Comparison of ENCODE assay signal across 20 cellular contexts in the genomic region with DNA sequence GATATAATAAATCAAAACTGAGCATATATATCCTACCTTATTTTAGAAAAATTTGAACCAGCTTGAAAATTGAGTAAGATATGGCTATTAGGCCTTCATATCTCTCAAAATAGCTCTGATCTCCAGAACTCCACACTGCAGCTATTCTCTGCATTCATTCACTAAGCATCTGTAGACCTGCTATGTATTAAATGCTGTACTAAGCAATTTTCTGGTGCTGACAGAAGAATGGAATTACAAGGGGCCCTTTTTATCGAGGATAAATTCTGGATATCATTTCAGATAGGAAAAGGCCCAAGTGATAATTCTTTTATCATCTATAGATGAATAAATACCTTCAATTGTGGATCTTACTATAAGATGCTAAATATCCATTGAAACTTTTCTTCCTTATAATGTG. TPM values are rescaled to one million over a fixed set of nuclear protein-coding genes. Genes with fewer than 3 reads are reported as not detected.
DNase-seq lines count a peak whose midpoint lies in the region; ATAC-seq and TF ChIP-seq lines count a peak whose summit lies in the region.
"Had no signal": no experiment of that assay in that cellular context is flagged by ENCODE, and none has a peak within 500 bp of the region (broad histone marks: within the 10 kb centered on the region; RNA-seq: fewer than 3 reads in every experiment).

No MANE protein-coding gene starts in this region.

- peak overlapping the region; percentile 94 for H3K27ac Mint-ChIP-seq in activated naive CD4-positive, alpha-beta T cell treated with anti-CD3 and anti-CD28 coated beads, Interleukin-2, amount 10 ng/mL, durations not matched to agents 7 days and 5 days
- no peak overlapping the region for H3K27ac Mint-ChIP-seq in activated naive CD4-positive, alpha-beta T cell treated with anti-CD3 and anti-CD28 coated beads, Interleukin-2, amount 50 U/mL, for 72 hours
- H3K27ac Mint-ChIP-seq in MCF 10A (ENCODE audit: low read depth, unreplicated experiment) = no peak overlapping the region
- H3K27ac Mint-ChIP-seq: activated CD8-positive, alpha-beta T cell treated with anti-CD3 and anti-CD28 coated beads, Interleukin-2, amount 10 ng/mL, durations not matched to agents 7 days and 5 days; CD14-positive monocyte had no signal

- CTCF ChIA-PET in activated naive CD4-positive, alpha-beta T cell treated with anti-CD3 and anti-CD28 coated beads, Interleukin-2, amount 10 ng/mL, durations not matched to agents 7 days and 5 days (lab: Charles Lee) = interaction anchor here (0.6 kb wide), 1 partner anchor 208 kb away, joined by 3 read pairs; no protein-coding TSS in a partner anchor
- CTCF ChIA-PET in PC-3 (lab: Charles Lee) = no interaction called here
- CTCF ChIA-PET in MCF 10A (lab: Yijun Ruan, JAX) = interaction anchor here (0.5 kb wide), 1 partner anchor 9 kb away, joined by 3 read pairs; no protein-coding TSS in a partner anchor

- no peak overlapping the region for H3K9ac ChIP-seq in PC-3 (ENCODE audit: low read length)

- H3K4me3 ChIP-seq in PC-3 (ENCODE audit: low read length) (no peak overlapping the region; the same call in 1 of the 2 replicates), osteoblast (ENCODE audit: insufficient read depth, low read length) (no peak overlapping the region)
- H3K4me3 ChIP-seq: body of pancreas had no signal

- POLR2A ChIA-PET in PC-3 (lab: Charles Lee; ENCODE audit: unreplicated experiment) = no interaction called here
- POLR2A ChIA-PET in MCF 10A (lab: Yijun Ruan, JAX) = interaction anchor here (0.6 to 4.6 kb wide), 8 partner anchors 10 to 629 kb away, joined by 3 to 66 read pairs (median 18); partner anchors contain the start of genes G3BP2 and USO1

- H3K9me2 ChIP-seq in PC-3 (replicated peaks; ENCODE audit: low read length) = no peaks in the 10 kb centered on the region

- H3K9me3 ChIP-seq in PC-3 (ENCODE audit: low read length) (no peaks in the 10 kb centered on the region), osteoblast (ENCODE audit: low read depth, low read length) (no peaks in the 10 kb centered on the region)
- H3K9me3 ChIP-seq: body of pancreas, neutrophil had no signal

- no peaks in the 10 kb centered on the region for H3F3A ChIP-seq in PC-3 (ENCODE audit: low read length, unreplicated experiment)

- no peak overlapping the region for H3K4me3 Mint-ChIP-seq in activated naive CD4-positive, alpha-beta T cell treated with anti-CD3 and anti-CD28 coated beads, Interleukin-2, amount 10 ng/mL, durations not matched to agents 7 days and 5 days
- no peak overlapping the region for H3K4me3 Mint-ChIP-seq in MCF 10A (ENCODE audit: unreplicated experiment)
- H3K4me3 Mint-ChIP-seq: activated CD8-positive, alpha-beta T cell treated with anti-CD3 and anti-CD28 coated beads, Interleukin-2, amount 10 ng/mL, durations not matched to agents 7 days and 5 days; activated naive CD8-positive, alpha-beta T cell treated with anti-CD3 and anti-CD28 coated beads, Interleukin-2, amount 10 ng/mL, durations not matched to agents 7 days and 5 days; CD14-positive monocyte had no signal

- no peaks in the 10 kb centered on the region for H3K27me3 ChIP-seq in PC-3 (ENCODE audit: low read length)
- H3K27me3 ChIP-seq in osteoblast (ENCODE audit: insufficient read depth, low read length) = no peaks in the 10 kb centered on the region
- H3K27me3 ChIP-seq: body of pancreas, neutrophil had no signal

- BruUV-seq in PC-3 (replicated peaks; lab: Mats Ljungman, UMichigan) (no TSS peak), MCF 10A (replicated peaks; lab: Mats Ljungman, UMichigan) (no TSS peak)

- peak overlapping the region; percentile 90 for H3K4me2 ChIP-seq in PC-3 (ENCODE audit: low read length)
- H3K4me2 ChIP-seq in osteoblast (ENCODE audit: insufficient read depth, low read length) = no peak overlapping the region

- H3K4me1 Mint-ChIP-seq in activated naive CD4-positive, alpha-beta T cell treated with anti-CD3 and anti-CD28 coated beads, Interleukin-2, amount 10 ng/mL, durations not matched to agents 7 days and 5 days = peaks cover 34% of the 10 kb centered on the region
- peaks cover 15% of the 10 kb centered on the region for H3K4me1 Mint-ChIP-seq in MCF 10A (ENCODE audit: insufficient read depth, unreplicated experiment)

- peaks cover 34% of the 10 kb centered on the region for H3K36me3 Mint-ChIP-seq in activated naive CD4-positive, alpha-beta T cell treated with anti-CD3 and anti-CD28 coated beads, Interleukin-2, amount 10 ng/mL, durations not matched to agents 7 days and 5 days
- H3K36me3 Mint-ChIP-seq in activated naive CD4-positive, alpha-beta T cell treated with anti-CD3 and anti-CD28 coated beads, Interleukin-2, amount 50 U/mL, for 72 hours = peaks cover 27 to 29% of the 10 kb centered on the region in 2 donors
- H3K36me3 Mint-ChIP-seq in MCF 10A (ENCODE audit: insufficient read depth, unreplicated experiment) = peaks cover 45% of the 10 kb centered on the region

- TF ChIP-seq CTCF in PC-3 (conservative IDR thresholded peaks at IDR 0.05; ENCODE audit: low read depth, low read length) (no peak), osteoblast (IDR thresholded peaks at IDR 0.05; ENCODE audit: extremely low read depth, low read depth, low read length) (no peak), MCF 10A (IDR thresholded peaks at IDR 0.05; ENCODE audit: unreplicated experiment) (no peak)

- H3K27ac ChIP-seq in PC-3 (ENCODE audit: low read length) = no peak overlapping the region
- no peak overlapping the region for H3K27ac ChIP-seq in osteoblast (ENCODE audit: low read depth, low read length)

- H3K79me2 ChIP-seq in PC-3 (ENCODE audit: low read length) (peaks cover 43% of the 10 kb centered on the region), osteoblast (ENCODE audit: insufficient read depth, low read length) (peaks cover 49% of the 10 kb centered on the region)

- H3K36me3 ChIP-seq in PC-3 (ENCODE audit: low read depth, low read length) = 0 out of 2 replicates have a peak, but pooled peaks cover 4% of the 10 kb centered on the region
- H3K36me3 ChIP-seq in osteoblast (ENCODE audit: insufficient read depth, low read length) = peaks cover 23% of the 10 kb centered on the region

- no peaks in the 10 kb centered on the region for H3K27me3 Mint-ChIP-seq in activated naive CD4-positive, alpha-beta T cell treated with anti-CD3 and anti-CD28 coated beads, Interleukin-2, amount 10 ng/mL, durations not matched to agents 7 days and 5 days
- no peaks in the 10 kb centered on the region for H3K27me3 Mint-ChIP-seq in MCF 10A (ENCODE audit: insufficient read depth, unreplicated experiment)
- H3K27me3 Mint-ChIP-seq: activated naive CD8-positive, alpha-beta T cell treated with anti-CD3 and anti-CD28 coated beads, Interleukin-2, amount 10 ng/mL, durations not matched to agents 7 days and 5 days had no signal

- no peak for DNase-seq in activated naive CD4-positive, alpha-beta T cell treated with anti-CD3 and anti-CD28 coated beads, Interleukin-2, amount 10 ng/mL, durations not matched to agents 7 days and 5 days
- DNase-seq in activated naive CD4-positive, alpha-beta T cell treated with anti-CD3 and anti-CD28 coated beads, Interleukin-2, amount 50 U/mL, for 72 hours (ENCODE audit: low spot score in 2 of 2) = no peak
- DNase-seq in PC-3 = no peak
- peak; percentile 43 for DNase-seq in osteoblast (ENCODE audit: insufficient read length, low spot score, missing footprints)
- DNase-seq in activated CD4-positive, alpha-beta T cell treated with anti-CD3 and anti-CD28 coated beads, Interleukin-2, amount 50 U/mL, for 4 hours = no peak
- DNase-seq in MCF 10A (ENCODE audit: unreplicated experiment) = no peak
- DNase-seq: activated CD4-positive, CD25-positive, alpha-beta regulatory T cell; activated CD8-positive, alpha-beta T cell treated with anti-CD3 and anti-CD28 coated beads, Interleukin-2, amount 10 ng/mL, durations not matched to agents 7 days and 5 days; activated naive CD8-positive, alpha-beta T cell treated with anti-CD3 and anti-CD28 coated beads, Interleukin-2, amount 10 ng/mL, durations not matched to agents 7 days and 5 days; activated T-cell treated with anti-CD3 and anti-CD28 coated beads, Interleukin-2, amount 50 U/mL, for 48 hours; body of pancreas; NCI-H1436; NCI-H69; T-helper 9 cell had no signal

- H3K9me3 Mint-ChIP-seq in activated naive CD4-positive, alpha-beta T cell treated with anti-CD3 and anti-CD28 coated beads, Interleukin-2, amount 10 ng/mL, durations not matched to agents 7 days and 5 days = peaks cover 2% of the 10 kb centered on the region
- H3K9me3 Mint-ChIP-seq in activated naive CD4-positive, alpha-beta T cell treated with anti-CD3 and anti-CD28 coated beads, Interleukin-2, amount 50 U/mL, for 72 hours = no peaks in the 10 kb centered on the region
- H3K9me3 Mint-ChIP-seq in MCF 10A (ENCODE audit: unreplicated experiment) = no peaks in the 10 kb centered on the region
- H3K9me3 Mint-ChIP-seq: activated naive CD8-positive, alpha-beta T cell treated with anti-CD3 and anti-CD28 coated beads, Interleukin-2, amount 10 ng/mL, durations not matched to agents 7 days and 5 days had no signal

- intact Hi-C loops in PC-3 (cut with micrococcal nuclease) (no loop called here), MCF 10A (cut with micrococcal nuclease) (no loop called here)

- no peak overlapping the region for H2AFZ ChIP-seq in PC-3 (ENCODE audit: low read length)
- no peak overlapping the region for H2AFZ ChIP-seq in osteoblast (ENCODE audit: low read length)

- H3K4me1 ChIP-seq in PC-3 (ENCODE audit: insufficient read depth, low read length) (peaks cover 32% of the 10 kb centered on the region), osteoblast (ENCODE audit: insufficient read depth, low read length) (peaks cover 33% of the 10 kb centered on the region)

- H4K20me1 ChIP-seq in PC-3 (ENCODE audit: low read length) (no peaks in the 10 kb centered on the region), osteoblast (ENCODE audit: insufficient read depth, low read length) (peaks cover 8% of the 10 kb centered on the region)

- ATAC-seq in activated naive CD4-positive, alpha-beta T cell treated with anti-CD3 and anti-CD28 coated beads, Interleukin-2, amount 50 U/mL, for 72 hours = no peak
- ATAC-seq in PC-3 = no peak
- ATAC-seq: activated CD8-positive, alpha-beta T cell treated with anti-CD3 and anti-CD28 coated beads, Interleukin-2, amount 10 ng/mL, durations not matched to agents 7 days and 5 days; body of pancreas; Panc1 had no signal

RNA-seq across cellular contexts. Expression of gene THAP6, which starts 1.9 kb away (rescaled TPM):
- 10 to 100 TPM; 18.9 to 20.8 TPM for total RNA-seq in activated naive CD4-positive, alpha-beta T cell treated with anti-CD3 and anti-CD28 coated beads, Interleukin-2, amount 50 U/mL, for 72 hours
- total RNA-seq in PC-3 (2014; rRNA removed) (5.2 and 8.7 TPM in 2 replicates), osteoblast (17.0 and 20.9 TPM in 2 replicates), MCF 10A (2022) (27.6 and 30.0 TPM in 2 replicates)

RNA-seq across cellular contexts. Expression of gene RCHY1, which starts 1.9 kb away (rescaled TPM):
- total RNA-seq in activated naive CD4-positive, alpha-beta T cell treated with anti-CD3 and anti-CD28 coated beads, Interleukin-2, amount 50 U/mL, for 72 hours = 10 to 100 TPM; 33.3 to 35.5 TPM
- 14.3 and 18.2 TPM in 2 replicates for total RNA-seq in PC-3 (2014; rRNA removed)
- 20.0 and 27.9 TPM in 2 replicates for total RNA-seq in osteoblast
- 29.1 and 38.3 TPM in 2 replicates for total RNA-seq in MCF 10A (2022)

RNA-seq across cellular contexts. Expression of gene ODAPH, which starts 39.7 kb away (rescaled TPM):
- not detected for total RNA-seq in activated naive CD4-positive, alpha-beta T cell treated with anti-CD3 and anti-CD28 coated beads, Interleukin-2, amount 50 U/mL, for 72 hours
- total RNA-seq in PC-3 (2014; rRNA removed) (not detected in 2 replicates), osteoblast (not detected in 2 replicates), MCF 10A (2022) (not detected in 2 replicates)
- total RNA-seq: A673; activated CD8-positive, alpha-beta T cell treated with anti-CD3 and anti-CD28 coated beads, Interleukin-2, amount 10 ng/mL, durations not matched to agents 7 days and 5 days; body of pancreas; SK-MEL-5; subcutaneous adipose tissue had no signal
